ENCODE assay signal across 1 cellular context in the genomic region with DNA sequence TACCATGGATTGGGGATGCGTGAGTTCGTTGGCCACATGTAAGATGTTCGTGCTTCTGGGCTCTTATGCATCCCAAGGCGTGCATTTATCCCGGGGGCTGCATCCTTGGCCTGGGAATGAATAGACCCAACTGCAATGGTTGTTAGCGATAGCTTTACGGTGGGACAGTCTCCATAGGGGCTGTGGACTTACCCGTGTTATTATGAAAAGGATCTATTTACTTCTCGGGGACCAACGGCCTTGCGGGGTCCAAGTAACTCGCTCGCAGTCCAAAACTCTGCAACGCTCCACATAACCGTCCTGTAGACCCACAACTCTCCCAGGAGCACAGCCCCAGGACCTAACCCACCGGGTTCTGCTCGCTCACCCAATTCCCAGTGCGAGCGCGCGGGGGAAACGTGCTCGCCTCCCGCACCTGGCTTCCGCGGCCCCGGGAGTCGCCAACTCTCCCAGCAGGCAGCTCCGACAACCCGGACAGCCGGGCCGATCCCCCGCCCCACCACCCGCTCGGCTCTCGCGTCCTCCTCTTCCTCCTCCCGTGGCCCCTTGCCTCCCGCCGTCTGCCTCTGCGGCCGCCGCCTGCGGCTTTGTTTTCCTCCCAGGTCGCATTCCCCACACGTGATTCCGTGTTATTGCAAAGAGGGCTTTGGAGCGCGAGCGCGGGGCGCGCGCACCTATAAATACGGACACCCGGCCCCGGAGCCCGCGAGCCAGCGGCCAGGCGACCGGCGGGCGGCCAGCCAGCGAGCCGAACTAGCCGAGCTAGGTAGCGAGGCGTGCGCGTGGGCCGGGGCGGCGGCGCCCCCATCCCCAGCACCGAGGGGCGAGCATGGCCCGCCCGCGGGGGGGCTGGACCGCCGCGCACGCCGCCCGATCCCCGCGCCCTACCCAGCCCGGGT.
TF ChIP-seq lines count a peak whose summit lies in the region.

A gene with protein sequence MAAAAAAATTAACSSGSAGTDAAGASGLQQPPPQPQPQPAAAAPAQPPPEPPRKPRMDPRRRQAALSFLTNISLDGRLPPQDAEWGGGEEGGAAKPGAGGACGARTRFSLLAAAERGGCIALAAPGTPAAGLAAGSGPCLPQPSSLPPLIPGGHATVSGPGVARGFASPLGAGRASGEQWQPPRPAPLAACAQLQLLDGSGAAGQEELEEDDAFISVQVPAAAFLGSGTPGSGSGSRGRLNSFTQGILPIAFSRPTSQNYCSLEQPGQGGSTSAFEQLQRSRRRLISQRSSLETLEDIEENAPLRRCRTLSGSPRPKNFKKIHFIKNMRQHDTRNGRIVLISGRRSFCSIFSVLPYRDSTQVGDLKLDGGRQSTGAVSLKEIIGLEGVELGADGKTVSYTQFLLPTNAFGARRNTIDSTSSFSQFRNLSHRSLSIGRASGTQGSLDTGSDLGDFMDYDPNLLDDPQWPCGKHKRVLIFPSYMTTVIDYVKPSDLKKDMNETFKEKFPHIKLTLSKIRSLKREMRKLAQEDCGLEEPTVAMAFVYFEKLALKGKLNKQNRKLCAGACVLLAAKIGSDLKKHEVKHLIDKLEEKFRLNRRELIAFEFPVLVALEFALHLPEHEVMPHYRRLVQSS (plus strand): TSS at position 706 of the 899 bp plus-strand sequence. CDS start 278 bp downstream, outside the sequence.

TF ChIP-seq in HepG2, 621 proteins besides CTCF, POLR2A, EP300 and RAD21 (continued from another document and continues in another):
- TF ChIP-seq ZNF839 (CRISPR knock-in tag; IDR thresholded peaks at IDR 0.05; ENCODE audit: borderline replicate concordance): no peak
- no peak for TF ChIP-seq BRCA1 (CRISPR knock-in tag; IDR thresholded peaks at IDR 0.05)
- peak; percentile 75 for TF ChIP-seq PHF8 (CRISPR knock-in tag; IDR thresholded peaks at IDR 0.05)
- TF ChIP-seq NFE2L1 (CRISPR knock-in tag; IDR thresholded peaks at IDR 0.05; ENCODE audit: borderline replicate concordance): no peak
- TF ChIP-seq NONO (IDR thresholded peaks at IDR 0.05): no peak
- TF ChIP-seq NONO (CRISPR knock-in tag; conservative IDR thresholded peaks at IDR 0.05): no peak
- no peak for TF ChIP-seq MAFK (conservative IDR thresholded peaks at IDR 0.05 in 1 of 2, IDR thresholded peaks at IDR 0.05 in 1 of 2; ENCODE audit: low read length in 2 of 2)
- no peak for TF ChIP-seq KLF13 (CRISPR knock-in tag; IDR thresholded peaks at IDR 0.05)
- TF ChIP-seq POLR2AphosphoS5 (IDR thresholded peaks at IDR 0.05; ENCODE audit: low read depth, low read length): peak; percentile 37; the same call in 1 of the 2 replicates
- TF ChIP-seq, protein P1, sequence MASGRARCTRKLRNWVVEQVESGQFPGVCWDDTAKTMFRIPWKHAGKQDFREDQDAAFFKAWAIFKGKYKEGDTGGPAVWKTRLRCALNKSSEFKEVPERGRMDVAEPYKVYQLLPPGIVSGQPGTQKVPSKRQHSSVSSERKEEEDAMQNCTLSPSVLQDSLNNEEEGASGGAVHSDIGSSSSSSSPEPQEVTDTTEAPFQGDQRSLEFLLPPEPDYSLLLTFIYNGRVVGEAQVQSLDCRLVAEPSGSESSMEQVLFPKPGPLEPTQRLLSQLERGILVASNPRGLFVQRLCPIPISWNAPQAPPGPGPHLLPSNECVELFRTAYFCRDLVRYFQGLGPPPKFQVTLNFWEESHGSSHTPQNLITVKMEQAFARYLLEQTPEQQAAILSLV (CRISPR knock-in tag; IDR thresholded peaks at IDR 0.05; ENCODE audit: borderline replicate concordance): 0 out of 2 replicates have a peak, but pooled peaks have one; percentile 32
- peak; percentile 81 for TF ChIP-seq ZNF563 (CRISPR knock-in tag; IDR thresholded peaks at IDR 0.05)
- TF ChIP-seq, protein P2, sequence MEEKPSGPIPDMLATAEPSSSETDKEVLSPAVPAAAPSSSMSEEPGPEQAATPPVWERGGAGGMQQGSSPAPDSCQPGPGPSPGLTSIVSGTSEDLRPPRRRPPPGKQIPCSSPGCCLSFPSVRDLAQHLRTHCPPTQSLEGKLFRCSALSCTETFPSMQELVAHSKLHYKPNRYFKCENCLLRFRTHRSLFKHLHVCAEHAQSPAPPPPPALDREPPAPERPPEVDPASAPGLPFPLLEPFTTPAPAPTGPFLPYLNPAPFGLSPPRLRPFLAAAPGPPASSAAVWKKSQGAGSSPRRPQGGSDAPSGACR (CRISPR knock-in tag; IDR thresholded peaks at IDR 0.05): no peak
- 0 out of 2 replicates have a peak, but pooled peaks have one; percentile 22 for TF ChIP-seq MIXL1 (CRISPR knock-in tag; IDR thresholded peaks at IDR 0.05)
- TF ChIP-seq, protein P3, sequence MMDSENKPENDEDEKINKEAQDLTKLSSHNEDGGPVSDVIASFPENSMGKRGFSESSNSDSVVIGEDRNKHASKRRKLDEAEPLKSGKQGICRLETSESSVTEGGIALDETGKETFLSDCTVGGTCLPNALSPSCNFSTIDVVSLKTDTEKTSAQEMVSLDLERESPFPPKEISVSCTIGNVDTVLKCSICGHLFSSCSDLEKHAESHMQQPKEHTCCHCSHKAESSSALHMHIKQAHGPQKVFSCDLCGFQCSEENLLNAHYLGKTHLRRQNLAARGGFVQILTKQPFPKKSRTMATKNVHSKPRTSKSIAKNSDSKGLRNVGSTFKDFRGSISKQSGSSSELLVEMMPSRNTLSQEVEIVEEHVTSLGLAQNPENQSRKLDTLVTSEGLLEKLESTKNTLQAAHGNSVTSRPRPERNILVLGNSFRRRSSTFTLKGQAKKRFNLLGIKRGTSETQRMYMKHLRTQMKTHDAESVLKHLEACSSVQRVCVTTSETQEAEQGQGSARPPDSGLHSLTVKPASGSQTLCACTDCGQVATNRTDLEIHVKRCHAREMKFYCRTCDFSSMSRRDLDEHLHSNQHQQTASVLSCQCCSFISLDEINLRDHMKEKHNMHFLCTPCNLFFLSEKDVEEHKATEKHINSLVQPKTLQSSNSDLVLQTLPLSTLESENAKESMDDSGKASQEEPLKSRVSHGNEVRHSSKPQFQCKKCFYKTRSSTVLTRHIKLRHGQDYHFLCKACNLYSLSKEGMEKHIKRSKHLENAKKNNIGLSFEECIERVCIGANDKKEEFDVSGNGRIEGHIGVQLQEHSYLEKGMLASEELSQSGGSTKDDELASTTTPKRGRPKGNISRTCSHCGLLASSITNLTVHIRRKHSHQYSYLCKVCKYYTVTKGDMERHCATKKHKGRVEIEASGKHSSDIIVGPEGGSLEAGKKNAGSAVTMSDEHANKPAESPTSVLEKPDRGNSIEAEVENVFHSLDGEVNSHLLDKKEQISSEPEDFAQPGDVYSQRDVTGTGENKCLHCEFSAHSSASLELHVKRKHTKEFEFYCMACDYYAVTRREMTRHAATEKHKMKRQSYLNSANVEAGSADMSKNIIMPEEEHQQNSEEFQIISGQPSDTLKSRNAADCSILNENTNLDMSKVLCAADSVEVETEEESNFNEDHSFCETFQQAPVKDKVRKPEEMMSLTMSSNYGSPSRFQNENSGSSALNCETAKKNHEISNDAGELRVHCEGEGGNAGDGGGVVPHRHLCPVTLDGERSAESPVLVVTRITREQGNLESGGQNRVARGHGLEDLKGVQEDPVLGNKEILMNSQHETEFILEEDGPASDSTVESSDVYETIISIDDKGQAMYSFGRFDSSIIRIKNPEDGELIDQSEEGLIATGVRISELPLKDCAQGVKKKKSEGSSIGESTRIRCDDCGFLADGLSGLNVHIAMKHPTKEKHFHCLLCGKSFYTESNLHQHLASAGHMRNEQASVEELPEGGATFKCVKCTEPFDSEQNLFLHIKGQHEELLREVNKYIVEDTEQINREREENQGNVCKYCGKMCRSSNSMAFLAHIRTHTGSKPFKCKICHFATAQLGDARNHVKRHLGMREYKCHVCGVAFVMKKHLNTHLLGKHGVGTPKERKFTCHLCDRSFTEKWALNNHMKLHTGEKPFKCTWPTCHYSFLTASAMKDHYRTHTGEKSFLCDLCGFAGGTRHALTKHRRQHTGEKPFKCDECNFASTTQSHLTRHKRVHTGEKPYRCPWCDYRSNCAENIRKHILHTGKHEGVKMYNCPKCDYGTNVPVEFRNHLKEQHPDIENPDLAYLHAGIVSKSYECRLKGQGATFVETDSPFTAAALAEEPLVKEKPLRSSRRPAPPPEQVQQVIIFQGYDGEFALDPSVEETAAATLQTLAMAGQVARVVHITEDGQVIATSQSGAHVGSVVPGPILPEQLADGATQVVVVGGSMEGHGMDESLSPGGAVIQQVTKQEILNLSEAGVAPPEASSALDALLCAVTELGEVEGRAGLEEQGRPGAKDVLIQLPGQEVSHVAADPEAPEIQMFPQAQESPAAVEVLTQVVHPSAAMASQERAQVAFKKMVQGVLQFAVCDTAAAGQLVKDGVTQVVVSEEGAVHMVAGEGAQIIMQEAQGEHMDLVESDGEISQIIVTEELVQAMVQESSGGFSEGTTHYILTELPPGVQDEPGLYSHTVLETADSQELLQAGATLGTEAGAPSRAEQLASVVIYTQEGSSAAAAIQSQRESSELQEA (CRISPR knock-in tag; IDR thresholded peaks at IDR 0.05; ENCODE audit: not compliant biosample characterization): peak; percentile 65
- no peak for TF ChIP-seq ELF4 (CRISPR knock-in tag; IDR thresholded peaks at IDR 0.05; ENCODE audit: borderline replicate concordance)
- TF ChIP-seq FOXK2 (IDR thresholded peaks at IDR 0.05): peak; percentile 54; the same call in 1 of the 2 replicates
- peak; percentile 58; the same call in 1 of the 2 replicates for TF ChIP-seq MEIS2 (CRISPR knock-in tag; IDR thresholded peaks at IDR 0.05)
- TF ChIP-seq, protein P4, sequence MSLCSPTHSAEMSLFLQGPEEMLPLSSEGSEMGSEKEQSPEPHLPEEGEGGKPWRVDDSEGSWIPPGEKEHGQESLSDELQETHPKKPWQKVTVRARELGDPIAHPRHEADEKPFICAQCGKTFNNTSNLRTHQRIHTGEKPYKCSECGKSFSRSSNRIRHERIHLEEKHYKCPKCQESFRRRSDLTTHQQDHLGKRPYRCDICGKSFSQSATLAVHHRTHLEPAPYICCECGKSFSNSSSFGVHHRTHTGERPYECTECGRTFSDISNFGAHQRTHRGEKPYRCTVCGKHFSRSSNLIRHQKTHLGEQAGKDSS (CRISPR knock-in tag; IDR thresholded peaks at IDR 0.05; ENCODE audit: borderline replicate concordance, low read depth): no peak
- no peak for TF ChIP-seq GABPA (IDR thresholded peaks at IDR 0.05; ENCODE audit: low read depth, low read length)
- TF ChIP-seq GABPA (CRISPR knock-in tag; IDR thresholded peaks at IDR 0.05; ENCODE audit: low read depth): no peak
- TF ChIP-seq, protein P5, sequence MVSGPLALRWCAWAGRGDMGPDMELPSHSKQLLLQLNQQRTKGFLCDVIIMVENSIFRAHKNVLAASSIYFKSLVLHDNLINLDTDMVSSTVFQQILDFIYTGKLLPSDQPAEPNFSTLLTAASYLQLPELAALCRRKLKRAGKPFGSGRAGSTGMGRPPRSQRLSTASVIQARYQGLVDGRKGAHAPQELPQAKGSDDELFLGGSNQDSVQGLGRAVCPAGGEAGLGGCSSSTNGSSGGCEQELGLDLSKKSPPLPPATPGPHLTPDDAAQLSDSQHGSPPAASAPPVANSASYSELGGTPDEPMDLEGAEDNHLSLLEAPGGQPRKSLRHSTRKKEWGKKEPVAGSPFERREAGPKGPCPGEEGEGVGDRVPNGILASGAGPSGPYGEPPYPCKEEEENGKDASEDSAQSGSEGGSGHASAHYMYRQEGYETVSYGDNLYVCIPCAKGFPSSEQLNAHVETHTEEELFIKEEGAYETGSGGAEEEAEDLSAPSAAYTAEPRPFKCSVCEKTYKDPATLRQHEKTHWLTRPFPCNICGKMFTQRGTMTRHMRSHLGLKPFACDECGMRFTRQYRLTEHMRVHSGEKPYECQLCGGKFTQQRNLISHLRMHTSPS (CRISPR knock-in tag; IDR thresholded peaks at IDR 0.05; ENCODE audit: low read depth): no peak; the same call in 1 of the 2 replicates
- no peak for TF ChIP-seq SIN3B (IDR thresholded peaks at IDR 0.05; ENCODE audit: low read length)
- TF ChIP-seq SCMH1 (CRISPR knock-in tag; IDR thresholded peaks at IDR 0.05; ENCODE audit: borderline replicate concordance): no peak
- TF ChIP-seq ERF (CRISPR knock-in tag; IDR thresholded peaks at IDR 0.05): peak; percentile 87
- no peak for TF ChIP-seq NFYB (CRISPR knock-in tag; IDR thresholded peaks at IDR 0.05)
- TF ChIP-seq POLR2G (IDR thresholded peaks at IDR 0.05; ENCODE audit: low read depth, low read length): peak; percentile 76
- no peak for TF ChIP-seq PAX8 (CRISPR knock-in tag; IDR thresholded peaks at IDR 0.05; ENCODE audit: borderline replicate concordance)
- TF ChIP-seq, protein P6, sequence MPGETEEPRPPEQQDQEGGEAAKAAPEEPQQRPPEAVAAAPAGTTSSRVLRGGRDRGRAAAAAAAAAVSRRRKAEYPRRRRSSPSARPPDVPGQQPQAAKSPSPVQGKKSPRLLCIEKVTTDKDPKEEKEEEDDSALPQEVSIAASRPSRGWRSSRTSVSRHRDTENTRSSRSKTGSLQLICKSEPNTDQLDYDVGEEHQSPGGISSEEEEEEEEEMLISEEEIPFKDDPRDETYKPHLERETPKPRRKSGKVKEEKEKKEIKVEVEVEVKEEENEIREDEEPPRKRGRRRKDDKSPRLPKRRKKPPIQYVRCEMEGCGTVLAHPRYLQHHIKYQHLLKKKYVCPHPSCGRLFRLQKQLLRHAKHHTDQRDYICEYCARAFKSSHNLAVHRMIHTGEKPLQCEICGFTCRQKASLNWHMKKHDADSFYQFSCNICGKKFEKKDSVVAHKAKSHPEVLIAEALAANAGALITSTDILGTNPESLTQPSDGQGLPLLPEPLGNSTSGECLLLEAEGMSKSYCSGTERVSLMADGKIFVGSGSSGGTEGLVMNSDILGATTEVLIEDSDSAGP (CRISPR knock-in tag; IDR thresholded peaks at IDR 0.05; ENCODE audit: borderline replicate concordance): peak; percentile 74; the same call in 1 of the 2 replicates
- TF ChIP-seq ZBTB38 (CRISPR knock-in tag; IDR thresholded peaks at IDR 0.05): 0 out of 2 replicates have a peak, but pooled peaks have one; percentile 14
- no peak for TF ChIP-seq ZNF788 (CRISPR knock-in tag; IDR thresholded peaks at IDR 0.05; ENCODE audit: borderline replicate concordance)
- peak; percentile 59; the same call in 1 of the 2 replicates for TF ChIP-seq ZFY (CRISPR knock-in tag; IDR thresholded peaks at IDR 0.05)
- TF ChIP-seq, protein P7, sequence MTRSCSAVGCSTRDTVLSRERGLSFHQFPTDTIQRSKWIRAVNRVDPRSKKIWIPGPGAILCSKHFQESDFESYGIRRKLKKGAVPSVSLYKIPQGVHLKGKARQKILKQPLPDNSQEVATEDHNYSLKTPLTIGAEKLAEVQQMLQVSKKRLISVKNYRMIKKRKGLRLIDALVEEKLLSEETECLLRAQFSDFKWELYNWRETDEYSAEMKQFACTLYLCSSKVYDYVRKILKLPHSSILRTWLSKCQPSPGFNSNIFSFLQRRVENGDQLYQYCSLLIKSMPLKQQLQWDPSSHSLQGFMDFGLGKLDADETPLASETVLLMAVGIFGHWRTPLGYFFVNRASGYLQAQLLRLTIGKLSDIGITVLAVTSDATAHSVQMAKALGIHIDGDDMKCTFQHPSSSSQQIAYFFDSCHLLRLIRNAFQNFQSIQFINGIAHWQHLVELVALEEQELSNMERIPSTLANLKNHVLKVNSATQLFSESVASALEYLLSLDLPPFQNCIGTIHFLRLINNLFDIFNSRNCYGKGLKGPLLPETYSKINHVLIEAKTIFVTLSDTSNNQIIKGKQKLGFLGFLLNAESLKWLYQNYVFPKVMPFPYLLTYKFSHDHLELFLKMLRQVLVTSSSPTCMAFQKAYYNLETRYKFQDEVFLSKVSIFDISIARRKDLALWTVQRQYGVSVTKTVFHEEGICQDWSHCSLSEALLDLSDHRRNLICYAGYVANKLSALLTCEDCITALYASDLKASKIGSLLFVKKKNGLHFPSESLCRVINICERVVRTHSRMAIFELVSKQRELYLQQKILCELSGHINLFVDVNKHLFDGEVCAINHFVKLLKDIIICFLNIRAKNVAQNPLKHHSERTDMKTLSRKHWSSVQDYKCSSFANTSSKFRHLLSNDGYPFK (CRISPR knock-in tag; IDR thresholded peaks at IDR 0.05; ENCODE audit: borderline replicate concordance): no peak; the same call in 1 of the 2 replicates
- TF ChIP-seq SETDB1 (CRISPR knock-in tag; IDR thresholded peaks at IDR 0.05; ENCODE audit: borderline replicate concordance): no peak
